ENCODE assay signal across 10 cellular contexts in genomic region chr19:55085923-55086715, GRCh38. TPM values are rescaled to one million over a fixed set of nuclear protein-coding genes. Genes with fewer than 3 reads are reported as not detected.
DNase-seq lines count a peak whose midpoint lies in the region; ATAC-seq and TF ChIP-seq lines count a peak whose summit lies in the region.
"Had no signal": no experiment of that assay in that cellular context is flagged by ENCODE, and none has a peak within 500 bp of the region (broad histone marks: within the 10 kb centered on the region; RNA-seq: fewer than 3 reads in every experiment).

No MANE protein-coding gene starts in this region.

- no peak for DNase-seq in HFFc6
- no peak for DNase-seq in cardiac fibroblast (ENCODE audit: low read depth in 2 of 2)
- no peak for DNase-seq in left lung
- DNase-seq in GM19238 (ENCODE audit: insufficient read length, low spot score): no peak
- DNase-seq in activated CD4-positive, alpha-beta T cell treated with anti-CD3 and anti-CD28 coated beads, Interleukin-2, amount 50 U/mL, for 48 hours: no peak
- DNase-seq: GF-D8 had no signal

- peaks cover 10% of the 10 kb centered on the region for H3K9me3 Mint-ChIP-seq in HFFc6
- H3K9me3 Mint-ChIP-seq in stimulated activated memory B cell treated with anti-CD40 and anti-IgM and Interleukin-4, amounts not matched to agents 10 μg/mL and 1 μg/mL and 100 μg/mL, for 72 hours: peaks cover 4% of the 10 kb centered on the region
- H3K9me3 Mint-ChIP-seq: T-cell had no signal

- H3K4me1 Mint-ChIP-seq in HFFc6 (ENCODE audit: low read depth): peaks cover 18% of the 10 kb centered on the region
- peaks cover 48% of the 10 kb centered on the region for H3K4me1 Mint-ChIP-seq in stimulated activated memory B cell treated with anti-CD40 and anti-IgM and Interleukin-4, amounts not matched to agents 10 μg/mL and 1 μg/mL and 100 μg/mL, for 72 hours

- ATAC-seq in left lung (no peak), HG02870 (IDR thresholded peaks at IDR 0.05; ENCODE audit: unreplicated experiment) (no peak)
- ATAC-seq in stimulated activated memory B cell treated with anti-CD40 and anti-IgM and Interleukin-4, amounts not matched to agents 10 μg/mL and 1 μg/mL and 100 μg/mL, for 72 hours: no peak

- H3K36me3 ChIP-seq in left lung: peaks cover 0 to 14% of the 10 kb centered on the region in 2 donors

- no peak for TF ChIP-seq CTCF in HFFc6 (IDR thresholded peaks at IDR 0.05)
- TF ChIP-seq CTCF in cardiac fibroblast (IDR thresholded peaks at IDR 0.05; ENCODE audit: low read depth, low read length): no peak
- TF ChIP-seq CTCF in left lung (IDR thresholded peaks at IDR 0.05): no peak

- no peak overlapping the region for H3K27ac Mint-ChIP-seq in HFFc6
- no peak overlapping the region for H3K27ac Mint-ChIP-seq in stimulated activated memory B cell treated with anti-CD40 and anti-IgM and Interleukin-4, amounts not matched to agents 10 μg/mL and 1 μg/mL and 100 μg/mL, for 72 hours
- H3K27ac Mint-ChIP-seq: T-cell had no signal

- intact Hi-C loops in left lung (cut with DNase I): no loop called here

- peaks cover 17 to 41% of the 10 kb centered on the region in 2 donors for H3K4me1 ChIP-seq in left lung

- 0 out of 2 replicates have a peak, but pooled peaks cover 10% of the 10 kb centered on the region for H3K36me3 Mint-ChIP-seq in HFFc6 (ENCODE audit: low read depth)
- peaks cover 35% of the 10 kb centered on the region for H3K36me3 Mint-ChIP-seq in stimulated activated memory B cell treated with anti-CD40 and anti-IgM and Interleukin-4, amounts not matched to agents 10 μg/mL and 1 μg/mL and 100 μg/mL, for 72 hours

- H3K27ac ChIP-seq in left lung: no peak overlapping the region

- H3K4me3 ChIP-seq in cardiac fibroblast (replicated peaks in 1 of 2; ENCODE audit: low read depth in 2 of 2, low read length in 2 of 2): peak overlapping the region; percentile 54 to 62
- H3K4me3 ChIP-seq in left lung: peak overlapping the region; percentile 29 to 35

- H3K4me3 Mint-ChIP-seq in HFFc6: peak overlapping the region; percentile 53; the same call in 1 of the 2 replicates
- H3K4me3 Mint-ChIP-seq in stimulated activated memory B cell treated with anti-CD40 and anti-IgM and Interleukin-4, amounts not matched to agents 10 μg/mL and 1 μg/mL and 100 μg/mL, for 72 hours: peak overlapping the region; percentile 15

- no peaks in the 10 kb centered on the region for H3K9me3 ChIP-seq in left lung

- H3K27me3 ChIP-seq in left lung: peaks cover 31 to 73% of the 10 kb centered on the region in 2 donors

- H3K27me3 Mint-ChIP-seq in HFFc6 (ENCODE audit: insufficient read depth): peaks cover 37% of the 10 kb centered on the region
- peaks cover 76% of the 10 kb centered on the region for H3K27me3 Mint-ChIP-seq in stimulated activated memory B cell treated with anti-CD40 and anti-IgM and Interleukin-4, amounts not matched to agents 10 μg/mL and 1 μg/mL and 100 μg/mL, for 72 hours

RNA-seq across cellular contexts. Expression of gene EPS8L1, which starts 10.4 kb away (rescaled TPM):
- total RNA-seq in HFFc6 (2021; fragmentation: NEBNext Ultra II Directional; extraction: Animal tissue kit (Norgen Biotek cat#: 25700)): under 1 TPM in 5 of 6 experiments, not detected in 1; 0.55 to 0.94 (median 0.64) TPM
- 10 to 100 TPM; 21.2 to 37.5 TPM for total RNA-seq in left lung

RNA-seq across cellular contexts. Expression of gene RDH13, which starts 23.2 kb away (rescaled TPM):
- 1 to 10 TPM; 2.4 to 3.3 (median 2.8) TPM for total RNA-seq in HFFc6 (2021; fragmentation: NEBNext Ultra II Directional; extraction: Animal tissue kit (Norgen Biotek cat#: 25700))
- 10 to 100 TPM; 24.2 to 38.0 TPM for total RNA-seq in left lung

RNA-seq across cellular contexts. Expression of gene PPP1R12C, which starts 31.3 kb away (rescaled TPM):
- total RNA-seq in HFFc6 (2021; fragmentation: NEBNext Ultra II Directional; extraction: Animal tissue kit (Norgen Biotek cat#: 25700)): 10 to 100 TPM; 82.7 to 96.0 (median 91.9) TPM
- total RNA-seq in left lung: 100 to 1,000 TPM in 1 of 2 donors, 10 to 100 TPM in 1; 93.2 to 113 TPM

RNA-seq across cellular contexts. Expression of gene GP6, which starts 48.1 kb away (rescaled TPM):
- total RNA-seq in HFFc6 (2021; fragmentation: NEBNext Ultra II Directional; extraction: Animal tissue kit (Norgen Biotek cat#: 25700)): not detected
- total RNA-seq in left lung: 1 to 10 TPM in 1 of 2 donors, under 1 TPM in 1; 0.52 to 1.0 TPM
- total RNA-seq: LHCN-M2 had no signal

Comparison
In these comparisons a context has a peak if more than half of its experiments do, and no peak if none do; other contexts are left out.
1. RNA of gene EPS8L1, which starts 10.4 kb away (total RNA-seq): 21.2 to 37.5 TPM in left lung; 0.55 to 0.94 TPM in HFFc6; every median in the first group is over 10 times any median in the second.
2. RNA of gene RDH13, which starts 23.2 kb away (total RNA-seq): 24.2 to 38.0 TPM in left lung; 2.4 to 3.3 TPM in HFFc6; every median in the first group is over 4 times any median in the second.